30 cellular contexts compared by ENCODE assay signal in genomic region chr11:44224867-44225501, GRCh38.
"Had no signal": no experiment of that assay in that cellular context is flagged by ENCODE, and none has a peak within 500 bp of the region (broad histone marks: within the 10 kb centered on the region; RNA-seq: fewer than 3 reads in every experiment).

No MANE protein-coding gene starts in this region.

- H3K4me3 Mint-ChIP-seq: activated naive CD8-positive, alpha-beta T cell treated with anti-CD3 and anti-CD28 coated beads for 36 hours; activated T-cell treated with anti-CD3 and anti-CD28 coated beads, Interleukin-2, amount 50 U/mL, for 4 hours; endodermal cell; nephron progenitor cell had no signal

- H3K4me1 ChIP-seq: breast epithelium, left lung, parathyroid adenoma, testis, uterus had no signal

- H3K9me3 ChIP-seq: breast epithelium, left lung, sigmoid colon, testis, uterus had no signal

- H3K9me3 Mint-ChIP-seq: activated naive CD8-positive, alpha-beta T cell treated with anti-CD3 and anti-CD28 coated beads for 36 hours; activated T-cell treated with anti-CD3 and anti-CD28 coated beads, Interleukin-2, amount 50 U/mL, for 4 hours; activated T-helper 2 cell treated with anti-CD3 and anti-CD28 coated beads, Interferon-gamma antibody, Interleukin-2, Interleukin-4, amounts not matched to agents 10 μg/mL and 5 μg/mL and 100 μg/mL, durations not matched to agents 14 hours and 24 hours and 36 hours; endodermal cell; nephron progenitor cell had no signal

- ATAC-seq: activated T-cell treated with anti-CD3 and anti-CD28 coated beads, Interleukin-2, amount 50 U/mL, for 4 hours; left lung had no signal

- H3K27me3 ChIP-seq: breast epithelium, left lung, sigmoid colon, testis, uterus had no signal

- H3K27me3 Mint-ChIP-seq: activated naive CD8-positive, alpha-beta T cell treated with anti-CD3 and anti-CD28 coated beads for 36 hours had no signal

- H3K27ac ChIP-seq: breast epithelium, left lung, parathyroid adenoma, sigmoid colon, testis, uterus had no signal

- DNase-seq: activated CD4-positive, alpha-beta T cell treated with anti-CD3 and anti-CD28 coated beads for 4 hours; activated CD4-positive, alpha-beta T cell treated with anti-CD3 and anti-CD28 coated beads, Interleukin-2, amount 50 U/mL, for 48 hours; activated CD4-positive, CD25-positive, alpha-beta regulatory T cell; activated CD8-positive, alpha-beta memory T cell treated with anti-CD3 and anti-CD28 coated beads, Interleukin-2, amount 50 U/mL, for 48 hours; activated naive CD4-positive, alpha-beta T cell treated with Interleukin-2 at 50 U/mL for 16 hours; activated naive CD8-positive, alpha-beta T cell treated with anti-CD3 and anti-CD28 coated beads for 36 hours; activated T-cell treated with anti-CD3 and anti-CD28 coated beads, Interleukin-2, amount 50 U/mL, for 4 hours; amniotic stem cell; cerebellar nuclear complex; cortex of kidney; endodermal cell; foreskin fibroblast; hippocampal formation; kidney glomerular epithelial cell; left lung; mammary epithelial cell; midbrain; nephron progenitor cell; sigmoid colon; stimulated activated CD4-positive, alpha-beta T cell treated with anti-CD3 and anti-CD28 coated beads, Interleukin-2, amount 100 ng/mL, for 48 hours; stimulated activated CD8-positive, alpha-beta memory T cell treated with anti-CD3 and anti-CD28 coated beads, Interleukin-4, amount 100 ng/mL, for 48 hours; stimulated activated naive CD4-positive, alpha-beta T cell; T-helper 1 cell; T1000; testis; trophoblast cell; uterus had no signal

- H3K27ac Mint-ChIP-seq: activated naive CD8-positive, alpha-beta T cell treated with anti-CD3 and anti-CD28 coated beads for 36 hours; activated T-helper 2 cell treated with anti-CD3 and anti-CD28 coated beads, Interferon-gamma antibody, Interleukin-2, Interleukin-4, amounts not matched to agents 10 μg/mL and 5 μg/mL and 100 μg/mL, durations not matched to agents 14 hours and 24 hours and 36 hours; endodermal cell; nephron progenitor cell had no signal

- H3K36me3 ChIP-seq: breast epithelium, left lung, sigmoid colon, uterus had no signal

- H3K4me3 ChIP-seq: breast epithelium, left lung, sigmoid colon, testis, uterus had no signal
